Comparison of ENCODE assay signal across 11 cellular contexts in the genomic region with DNA sequence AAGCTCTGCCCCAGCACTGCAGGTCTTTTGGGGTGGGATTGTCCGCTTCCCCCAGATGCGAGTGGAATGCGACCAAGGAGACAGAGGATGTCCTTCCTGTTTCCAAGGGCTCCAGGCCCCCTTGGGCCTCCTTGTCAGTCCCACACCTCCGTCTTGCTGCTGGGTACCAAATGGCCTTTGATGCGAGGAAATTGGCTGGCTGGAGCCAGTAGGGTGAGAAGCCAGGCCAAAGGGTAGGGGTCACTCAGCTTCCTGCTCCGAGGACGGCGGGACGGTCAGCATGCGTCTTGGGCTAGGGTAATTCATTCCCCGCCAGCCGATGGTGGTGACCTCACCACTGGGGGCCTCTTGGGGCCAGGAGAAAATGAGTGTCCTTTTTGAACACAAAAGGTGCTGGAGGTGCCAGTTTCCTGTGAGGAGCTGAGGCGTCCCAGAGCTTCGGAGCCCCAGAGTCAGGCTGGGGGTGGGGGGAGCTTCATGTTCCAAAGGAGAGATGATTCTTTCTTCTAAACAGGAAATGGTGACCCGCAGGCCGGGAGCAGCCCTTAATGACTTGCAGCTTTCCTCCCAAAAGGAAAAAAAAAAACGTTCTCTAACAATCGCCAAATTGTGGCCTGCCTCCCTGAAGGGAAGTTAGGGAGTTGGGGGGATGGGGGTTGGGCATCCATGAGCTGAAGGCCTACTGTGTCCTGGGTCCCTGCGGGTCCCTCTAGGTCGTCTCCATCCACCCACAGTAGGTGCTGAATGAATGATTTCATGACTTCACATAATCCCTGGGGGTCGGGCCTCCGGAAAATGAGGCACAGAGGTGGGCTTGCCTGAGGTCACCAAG. TPM values are rescaled to one million over a fixed set of nuclear protein-coding genes. Genes with fewer than 3 reads are reported as not detected.
DNase-seq lines count a peak whose midpoint lies in the region; ATAC-seq and TF ChIP-seq lines count a peak whose summit lies in the region.
"Had no signal": no experiment of that assay in that cellular context is flagged by ENCODE, and none has a peak within 500 bp of the region (broad histone marks: within the 10 kb centered on the region; RNA-seq: fewer than 3 reads in every experiment).

No MANE protein-coding gene starts in this region.

- TF ChIP-seq CTCF in AG04450 (IDR thresholded peaks at IDR 0.05; ENCODE audit: low read depth, low read length) (no peak), nephron (IDR thresholded peaks at IDR 0.05; ENCODE audit: unreplicated experiment in 3 of 3) (no peak)

- H3K9me3 Mint-ChIP-seq in nephron, result no peaks in the 10 kb centered on the region
- H3K9me3 Mint-ChIP-seq in stimulated activated memory B cell treated with anti-CD40 and anti-IgM and Interleukin-4, amounts not matched to agents 10 μg/mL and 1 μg/mL and 100 μg/mL, for 72 hours, result no peaks in the 10 kb centered on the region

- H3K27me3 ChIP-seq in AG04450 (ENCODE audit: control insufficient read depth, insufficient read depth, low read length), result no peaks in the 10 kb centered on the region

- peak overlapping the region; percentile 87 to 95 (median 89) for H3K27ac Mint-ChIP-seq in nephron
- no peak overlapping the region for H3K27ac Mint-ChIP-seq in stimulated activated memory B cell treated with anti-CD40 and anti-IgM and Interleukin-4, amounts not matched to agents 10 μg/mL and 1 μg/mL and 100 μg/mL, for 72 hours

- H3K4me1 Mint-ChIP-seq in nephron, result peaks cover 69% of the 10 kb centered on the region
- H3K4me1 Mint-ChIP-seq in stimulated activated memory B cell treated with anti-CD40 and anti-IgM and Interleukin-4, amounts not matched to agents 10 μg/mL and 1 μg/mL and 100 μg/mL, for 72 hours, result peaks cover 11% of the 10 kb centered on the region

- peak overlapping the region; percentile 40 to 70 (median 51) for H3K4me3 Mint-ChIP-seq in nephron
- no peak overlapping the region for H3K4me3 Mint-ChIP-seq in stimulated activated memory B cell treated with anti-CD40 and anti-IgM and Interleukin-4, amounts not matched to agents 10 μg/mL and 1 μg/mL and 100 μg/mL, for 72 hours

- peak overlapping the region; percentile 95 for H3K27ac ChIP-seq in AG04450 (ENCODE audit: low read depth, low read length)

- peaks cover 28% of the 10 kb centered on the region for H3K36me3 Mint-ChIP-seq in nephron (ENCODE audit: low read depth)
- no peaks in the 10 kb centered on the region for H3K36me3 Mint-ChIP-seq in stimulated activated memory B cell treated with anti-CD40 and anti-IgM and Interleukin-4, amounts not matched to agents 10 μg/mL and 1 μg/mL and 100 μg/mL, for 72 hours

- H3K9me3 ChIP-seq in AG04450 (ENCODE audit: control insufficient read depth, insufficient read depth, low read length), result no peaks in the 10 kb centered on the region

- H3K27me3 Mint-ChIP-seq in nephron (ENCODE audit: low read depth), result peaks cover 4% of the 10 kb centered on the region
- H3K27me3 Mint-ChIP-seq in stimulated activated memory B cell treated with anti-CD40 and anti-IgM and Interleukin-4, amounts not matched to agents 10 μg/mL and 1 μg/mL and 100 μg/mL, for 72 hours, result no peaks in the 10 kb centered on the region

- POLR2A ChIA-PET in AG04450 (lab: Yijun Ruan, JAX), result interaction anchor here (0.6 to 1.3 kb wide), 13 partner anchors 10 to 776 kb away, joined by 3 to 5 read pairs (median 3); no protein-coding TSS in a partner anchor

- CTCF ChIA-PET in AG04450 (lab: Charles Lee), result interaction anchor here (1.3 to 4.0 kb wide), 4 partner anchors 11 to 82 kb away, joined by 4 to 33 read pairs (median 17); no protein-coding TSS in a partner anchor

- H3K4me3 ChIP-seq in AG04450 (ENCODE audit: low read depth, low read length), result no peak overlapping the region

- DNase-seq in AG04450 (ENCODE audit: low read depth, low spot score) (peak; percentile 59), RPMI7951 (ENCODE audit: low read depth) (peak; percentile 90), fibroblast of peridontal ligament (ENCODE audit: extremely low read depth) (peak; percentile 85), NCI-H748 (lab: John Stamatoyannopoulos, UW; ENCODE audit: unreplicated experiment) (no peak)
- no peak for DNase-seq in stimulated activated CD4-positive, alpha-beta T cell treated with anti-CD3 and anti-CD28 coated beads, Interleukin-2, amount 100 ng/mL, for 48 hours
- DNase-seq: DMS79 had no signal

- ATAC-seq in stimulated activated memory B cell treated with anti-CD40 and anti-IgM and Interleukin-4, amounts not matched to agents 10 μg/mL and 1 μg/mL and 100 μg/mL, for 72 hours, result no peak
- ATAC-seq in HG02763 (IDR thresholded peaks at IDR 0.05; ENCODE audit: unreplicated experiment), result no peak
- ATAC-seq: activated CD4-positive, CD25-positive, alpha-beta regulatory T cell treated with anti-CD3 and anti-CD28 coated beads, Interleukin-2, amount 50 U/mL, for 24 hours had no signal

RNA-seq across cellular contexts. Expression of a gene that starts 6.7 kb away (rescaled TPM):
- polyA plus RNA-seq in AG04450 (2011; rRNA removed), result 2.3 and 3.5 TPM in 2 replicates
- polyA minus RNA-seq in AG04450 (2011; rRNA and poly(A)+ RNA removed), result 1.7 and 3.2 TPM in 2 replicates
- 1.4 and 1.7 TPM in 2 replicates for total RNA-seq in RPMI7951 (2014; rRNA removed; shearing (Covaris generic))
- polyA plus RNA-seq: keratinocyte had no signal

RNA-seq across cellular contexts. Expression of a gene that starts 53.3 kb away (rescaled TPM):
- polyA plus RNA-seq in AG04450 (2011; rRNA removed), result 69.6 and 87.4 TPM in 2 replicates
- polyA minus RNA-seq in AG04450 (2011; rRNA and poly(A)+ RNA removed), result 61.3 and 72.9 TPM in 2 replicates
- total RNA-seq in RPMI7951 (2014; rRNA removed; shearing (Covaris generic)), result 127 and 240 TPM in 2 replicates

Comparison
In these comparisons a context has a peak if more than half of its experiments do, and no peak if none do; other contexts are left out.
1. DNase-seq: peak in AG04450 (single experiment), RPMI7951 (single experiment) and fibroblast of peridontal ligament (single experiment); none in NCI-H748 (single experiment) and stimulated activated CD4-positive, alpha-beta T cell treated with anti-CD3 and anti-CD28 coated beads, Interleukin-2, amount 100 ng/mL, for 48 hours (0 of 2).